2 cellular contexts compared by ENCODE assay signal in the genomic region with DNA sequence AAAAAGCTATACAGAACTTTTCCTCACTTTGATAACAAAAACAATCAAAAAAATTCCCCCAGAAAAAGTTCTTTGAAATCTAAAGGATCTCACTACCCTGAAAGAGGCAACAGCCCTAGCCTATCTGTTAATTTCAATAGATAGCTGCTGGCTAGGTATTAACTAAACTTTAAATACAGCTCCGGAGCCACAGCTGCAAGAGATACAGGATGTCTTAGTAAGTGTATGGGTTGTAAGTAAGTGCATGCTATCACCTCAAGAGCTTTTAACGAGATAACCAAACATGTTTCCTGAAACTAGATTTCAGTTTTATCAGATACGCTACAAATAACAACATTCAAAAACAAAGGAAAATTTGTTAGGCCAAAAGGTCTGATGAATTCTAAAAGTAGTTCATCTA.
TF ChIP-seq lines count a peak whose summit lies in the region.

No MANE protein-coding gene starts in this region.

TF ChIP-seq in GM23338, 12 proteins besides CTCF, POLR2A, EP300 and RAD21 (continued from another document):
- TF ChIP-seq STAT1 (IDR thresholded peaks at IDR 0.05; ENCODE audit: unreplicated experiment) = no peak
- no peak for TF ChIP-seq EZH2phosphoT487 (IDR thresholded peaks at IDR 0.05; ENCODE audit: unreplicated experiment)
- no peak for TF ChIP-seq CREB1 (CRISPR knock-in tag; IDR thresholded peaks at IDR 0.05; ENCODE audit: low read depth)
- TF ChIP-seq, protein P1, sequence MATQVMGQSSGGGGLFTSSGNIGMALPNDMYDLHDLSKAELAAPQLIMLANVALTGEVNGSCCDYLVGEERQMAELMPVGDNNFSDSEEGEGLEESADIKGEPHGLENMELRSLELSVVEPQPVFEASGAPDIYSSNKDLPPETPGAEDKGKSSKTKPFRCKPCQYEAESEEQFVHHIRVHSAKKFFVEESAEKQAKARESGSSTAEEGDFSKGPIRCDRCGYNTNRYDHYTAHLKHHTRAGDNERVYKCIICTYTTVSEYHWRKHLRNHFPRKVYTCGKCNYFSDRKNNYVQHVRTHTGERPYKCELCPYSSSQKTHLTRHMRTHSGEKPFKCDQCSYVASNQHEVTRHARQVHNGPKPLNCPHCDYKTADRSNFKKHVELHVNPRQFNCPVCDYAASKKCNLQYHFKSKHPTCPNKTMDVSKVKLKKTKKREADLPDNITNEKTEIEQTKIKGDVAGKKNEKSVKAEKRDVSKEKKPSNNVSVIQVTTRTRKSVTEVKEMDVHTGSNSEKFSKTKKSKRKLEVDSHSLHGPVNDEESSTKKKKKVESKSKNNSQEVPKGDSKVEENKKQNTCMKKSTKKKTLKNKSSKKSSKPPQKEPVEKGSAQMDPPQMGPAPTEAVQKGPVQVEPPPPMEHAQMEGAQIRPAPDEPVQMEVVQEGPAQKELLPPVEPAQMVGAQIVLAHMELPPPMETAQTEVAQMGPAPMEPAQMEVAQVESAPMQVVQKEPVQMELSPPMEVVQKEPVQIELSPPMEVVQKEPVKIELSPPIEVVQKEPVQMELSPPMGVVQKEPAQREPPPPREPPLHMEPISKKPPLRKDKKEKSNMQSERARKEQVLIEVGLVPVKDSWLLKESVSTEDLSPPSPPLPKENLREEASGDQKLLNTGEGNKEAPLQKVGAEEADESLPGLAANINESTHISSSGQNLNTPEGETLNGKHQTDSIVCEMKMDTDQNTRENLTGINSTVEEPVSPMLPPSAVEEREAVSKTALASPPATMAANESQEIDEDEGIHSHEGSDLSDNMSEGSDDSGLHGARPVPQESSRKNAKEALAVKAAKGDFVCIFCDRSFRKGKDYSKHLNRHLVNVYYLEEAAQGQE (IDR thresholded peaks at IDR 0.05; ENCODE audit: unreplicated experiment) = no peak
- TF ChIP-seq EZH2 (IDR thresholded peaks at IDR 0.05; ENCODE audit: low read depth, unreplicated experiment) = no peak
- TF ChIP-seq, protein P2, sequence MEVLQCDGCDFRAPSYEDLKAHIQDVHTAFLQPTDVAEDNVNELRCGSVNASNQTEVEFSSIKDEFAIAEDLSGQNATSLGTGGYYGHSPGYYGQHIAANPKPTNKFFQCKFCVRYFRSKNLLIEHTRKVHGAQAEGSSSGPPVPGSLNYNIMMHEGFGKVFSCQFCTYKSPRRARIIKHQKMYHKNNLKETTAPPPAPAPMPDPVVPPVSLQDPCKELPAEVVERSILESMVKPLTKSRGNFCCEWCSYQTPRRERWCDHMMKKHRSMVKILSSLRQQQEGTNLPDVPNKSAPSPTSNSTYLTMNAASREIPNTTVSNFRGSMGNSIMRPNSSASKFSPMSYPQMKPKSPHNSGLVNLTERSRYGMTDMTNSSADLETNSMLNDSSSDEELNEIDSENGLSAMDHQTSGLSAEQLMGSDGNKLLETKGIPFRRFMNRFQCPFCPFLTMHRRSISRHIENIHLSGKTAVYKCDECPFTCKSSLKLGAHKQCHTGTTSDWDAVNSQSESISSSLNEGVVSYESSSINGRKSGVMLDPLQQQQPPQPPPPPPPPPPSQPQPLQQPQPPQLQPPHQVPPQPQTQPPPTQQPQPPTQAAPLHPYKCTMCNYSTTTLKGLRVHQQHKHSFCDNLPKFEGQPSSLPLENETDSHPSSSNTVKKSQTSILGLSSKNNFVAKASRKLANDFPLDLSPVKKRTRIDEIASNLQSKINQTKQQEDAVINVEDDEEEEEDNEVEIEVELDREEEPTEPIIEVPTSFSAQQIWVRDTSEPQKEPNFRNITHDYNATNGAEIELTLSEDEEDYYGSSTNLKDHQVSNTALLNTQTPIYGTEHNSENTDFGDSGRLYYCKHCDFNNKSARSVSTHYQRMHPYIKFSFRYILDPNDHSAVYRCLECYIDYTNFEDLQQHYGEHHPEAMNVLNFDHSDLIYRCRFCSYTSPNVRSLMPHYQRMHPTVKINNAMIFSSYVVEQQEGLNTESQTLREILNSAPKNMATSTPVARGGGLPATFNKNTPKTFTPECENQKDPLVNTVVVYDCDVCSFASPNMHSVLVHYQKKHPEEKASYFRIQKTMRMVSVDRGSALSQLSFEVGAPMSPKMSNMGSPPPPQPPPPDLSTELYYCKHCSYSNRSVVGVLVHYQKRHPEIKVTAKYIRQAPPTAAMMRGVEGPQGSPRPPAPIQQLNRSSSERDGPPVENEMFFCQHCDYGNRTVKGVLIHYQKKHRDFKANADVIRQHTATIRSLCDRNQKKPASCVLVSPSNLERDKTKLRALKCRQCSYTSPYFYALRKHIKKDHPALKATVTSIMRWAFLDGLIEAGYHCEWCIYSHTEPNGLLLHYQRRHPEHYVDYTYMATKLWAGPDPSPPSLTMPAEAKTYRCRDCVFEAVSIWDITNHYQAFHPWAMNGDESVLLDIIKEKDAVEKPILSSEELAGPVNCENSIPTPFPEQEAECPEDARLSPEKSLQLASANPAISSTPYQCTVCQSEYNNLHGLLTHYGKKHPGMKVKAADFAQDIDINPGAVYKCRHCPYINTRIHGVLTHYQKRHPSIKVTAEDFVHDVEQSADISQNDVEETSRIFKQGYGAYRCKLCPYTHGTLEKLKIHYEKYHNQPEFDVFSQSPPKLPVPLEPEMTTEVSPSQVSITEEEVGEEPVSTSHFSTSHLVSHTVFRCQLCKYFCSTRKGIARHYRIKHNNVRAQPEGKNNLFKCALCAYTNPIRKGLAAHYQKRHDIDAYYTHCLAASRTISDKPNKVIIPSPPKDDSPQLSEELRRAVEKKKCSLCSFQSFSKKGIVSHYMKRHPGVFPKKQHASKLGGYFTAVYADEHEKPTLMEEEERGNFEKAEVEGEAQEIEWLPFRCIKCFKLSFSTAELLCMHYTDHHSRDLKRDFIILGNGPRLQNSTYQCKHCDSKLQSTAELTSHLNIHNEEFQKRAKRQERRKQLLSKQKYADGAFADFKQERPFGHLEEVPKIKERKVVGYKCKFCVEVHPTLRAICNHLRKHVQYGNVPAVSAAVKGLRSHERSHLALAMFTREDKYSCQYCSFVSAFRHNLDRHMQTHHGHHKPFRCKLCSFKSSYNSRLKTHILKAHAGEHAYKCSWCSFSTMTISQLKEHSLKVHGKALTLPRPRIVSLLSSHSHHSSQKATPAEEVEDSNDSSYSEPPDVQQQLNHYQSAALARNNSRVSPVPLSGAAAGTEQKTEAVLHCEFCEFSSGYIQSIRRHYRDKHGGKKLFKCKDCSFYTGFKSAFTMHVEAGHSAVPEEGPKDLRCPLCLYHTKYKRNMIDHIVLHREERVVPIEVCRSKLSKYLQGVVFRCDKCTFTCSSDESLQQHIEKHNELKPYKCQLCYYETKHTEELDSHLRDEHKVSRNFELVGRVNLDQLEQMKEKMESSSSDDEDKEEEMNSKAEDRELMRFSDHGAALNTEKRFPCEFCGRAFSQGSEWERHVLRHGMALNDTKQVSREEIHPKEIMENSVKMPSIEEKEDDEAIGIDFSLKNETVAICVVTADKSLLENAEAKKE (CRISPR knock-in tag; IDR thresholded peaks at IDR 0.05) = no peak
- no peak for TF ChIP-seq JUNB (IDR thresholded peaks at IDR 0.05; ENCODE audit: unreplicated experiment)
- no peak for TF ChIP-seq NANOG (IDR thresholded peaks at IDR 0.05; ENCODE audit: borderline replicate concordance)
- TF ChIP-seq, protein P3, sequence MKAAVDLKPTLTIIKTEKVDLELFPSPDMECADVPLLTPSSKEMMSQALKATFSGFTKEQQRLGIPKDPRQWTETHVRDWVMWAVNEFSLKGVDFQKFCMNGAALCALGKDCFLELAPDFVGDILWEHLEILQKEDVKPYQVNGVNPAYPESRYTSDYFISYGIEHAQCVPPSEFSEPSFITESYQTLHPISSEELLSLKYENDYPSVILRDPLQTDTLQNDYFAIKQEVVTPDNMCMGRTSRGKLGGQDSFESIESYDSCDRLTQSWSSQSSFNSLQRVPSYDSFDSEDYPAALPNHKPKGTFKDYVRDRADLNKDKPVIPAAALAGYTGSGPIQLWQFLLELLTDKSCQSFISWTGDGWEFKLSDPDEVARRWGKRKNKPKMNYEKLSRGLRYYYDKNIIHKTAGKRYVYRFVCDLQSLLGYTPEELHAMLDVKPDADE (IDR thresholded peaks at IDR 0.05) = no peak
- no peak for TF ChIP-seq ZNF331 (CRISPR knock-in tag; IDR thresholded peaks at IDR 0.05; ENCODE audit: low read depth)

TF ChIP-seq in endothelial cell of umbilical vein, 7 proteins besides CTCF, POLR2A, EP300 and RAD21 (continued from another document):
- TF ChIP-seq GATA2 (IDR thresholded peaks at IDR 0.05; ENCODE audit: insufficient read depth, insufficient read length, low read depth, low read length) (no peak), FOS (IDR thresholded peaks at IDR 0.05; ENCODE audit: borderline replicate concordance, insufficient read depth, low read length) (no peak), POLR2AphosphoS5 (IDR thresholded peaks at IDR 0.05; ENCODE audit: insufficient read depth, low read depth, low read length) (no peak), MYC (IDR thresholded peaks at IDR 0.05; ENCODE audit: low read depth, low read length) (no peak)
